In the genomic region with DNA sequence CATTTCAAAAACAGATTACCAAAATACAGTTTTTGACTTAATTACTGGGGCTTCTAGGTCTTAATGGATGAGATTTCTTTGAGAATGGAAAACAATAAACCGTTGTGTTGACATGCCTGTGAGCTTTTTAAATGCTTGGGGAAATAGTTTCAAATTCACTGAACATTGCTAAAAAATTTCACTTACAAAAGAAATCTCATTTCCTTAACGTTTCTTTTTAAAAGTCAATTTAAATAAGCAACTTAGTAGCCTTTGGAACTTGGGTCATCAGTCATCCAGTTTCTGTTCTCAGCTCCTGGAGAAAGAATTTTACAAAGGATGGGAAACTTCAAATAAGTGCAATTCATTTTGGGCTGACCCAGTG, we compare ENCODE assay signal across 8 cellular contexts. TPM values are rescaled to one million over a fixed set of nuclear protein-coding genes. Genes with fewer than 3 reads are reported as not detected.
DNase-seq lines count a peak whose midpoint lies in the region; ATAC-seq, FAIRE-seq and TF ChIP-seq lines count a peak whose summit lies in the region.

No MANE protein-coding gene starts in this region.

- TF ChIP-seq CTCF in GM12878 (IDR thresholded peaks at IDR 0.05 in 2 of 3, conservative IDR thresholded peaks at IDR 0.05 in 1 of 3; ENCODE audit: control insufficient read depth in 2 of 3, extremely low read depth in 1 of 3, insufficient read depth in 1 of 3, low read depth in 3 of 3, low read length in 3 of 3) (no peak), tibial nerve (IDR thresholded peaks at IDR 0.05) (no peak)

- RAD21 ChIA-PET in GM12878 (lab: Charles Lee; ENCODE audit: unreplicated experiment), result no interaction called here

- SMC1A ChIA-PET in GM12878 (lab: Charles Lee; ENCODE audit: uncharacterized antibody, unreplicated experiment), result interaction anchor here (0.7 to 1.9 kb wide), 3 partner anchors 10 to 29 kb away, joined by 3 to 6 read pairs (median 3); no protein-coding TSS in a partner anchor

- no TSS peak for BruUV-seq in GM12878 (replicated peaks; lab: Mats Ljungman, UMichigan)

- peak overlapping the region; percentile 100 for H3K27ac Mint-ChIP-seq in activated naive CD4-positive, alpha-beta T cell treated with anti-CD3 and anti-CD28 coated beads for 36 hours
- peak overlapping the region; percentile 99 for H3K27ac Mint-ChIP-seq in memory B cell

- H3K4me3 ChIP-seq in GM12878 (peak overlapping the region; percentile 98), tibial nerve (peak overlapping the region in 3 of 4 donors; percentile 77 to 98 (median 83))

- no peak for DNase-seq in activated naive CD4-positive, alpha-beta T cell treated with anti-CD3 and anti-CD28 coated beads for 36 hours
- no peak for DNase-seq in activated naive CD4-positive, alpha-beta T cell treated with anti-CD3 and anti-CD28 coated beads, Interleukin-2, amount 50 U/mL, for 16 hours
- DNase-seq in GM12878 (ENCODE audit: low read depth, low spot score), result no peak
- DNase-seq in memory B cell (ENCODE audit: low spot score in 2 of 2), result no peak
- DNase-seq in tibial nerve (ENCODE audit: low spot score in 2 of 2), result no peak
- DNase-seq in urothelium cell line (ENCODE audit: low spot score), result no peak
- DNase-seq in central memory CD4-positive, alpha-beta T cell, result no peak

- H3K4me3 Mint-ChIP-seq in activated naive CD4-positive, alpha-beta T cell treated with anti-CD3 and anti-CD28 coated beads for 36 hours, result peak overlapping the region; percentile 99
- H3K4me3 Mint-ChIP-seq in memory B cell, result peak overlapping the region; percentile 95

- H3K9me3 ChIP-seq in GM12878 (replicated peaks; ENCODE audit: control insufficient read depth, insufficient read depth, low read length) (no peaks in the 10 kb centered on the region), tibial nerve (no peaks in the 10 kb centered on the region)

- H3K27me3 ChIP-seq in GM12878 (replicated peaks in 1 of 2; ENCODE audit: control insufficient read depth in 2 of 2, insufficient read depth in 2 of 2, low read length in 1 of 2) (no peaks in the 10 kb centered on the region), tibial nerve (no peaks in the 10 kb centered on the region)

- TF ChIP-seq EP300 in GM12878 (IDR thresholded peaks at IDR 0.05; ENCODE audit: borderline replicate concordance in 1 of 2, control insufficient read depth in 1 of 2, low read depth in 2 of 2, low read length in 2 of 2) (no peak), tibial nerve (IDR thresholded peaks at IDR 0.05) (no peak)

- CTCF ChIA-PET in activated naive CD4-positive, alpha-beta T cell treated with anti-CD3 and anti-CD28 coated beads for 36 hours (lab: Charles Lee), result no interaction called here
- CTCF ChIA-PET in GM12878 (lab: Yijun Ruan, JAX), result interaction anchor here (0.7 kb wide), 1 partner anchor 13 kb away, joined by 4 read pairs; no protein-coding TSS in a partner anchor

- peaks cover 11% of the 10 kb centered on the region for H3K4me1 ChIP-seq in GM12878 (ENCODE audit: control insufficient read depth, insufficient read depth, low read length)
- H3K4me1 ChIP-seq in tibial nerve, result peaks cover 0 to 70% (median 49%) of the 10 kb centered on the region in 4 donors

- peaks cover 0 to 7% of the 10 kb centered on the region in 2 experiments; a peak in 2 of 4 replicates for H3K36me3 ChIP-seq in GM12878 (ENCODE audit: control insufficient read depth in 2 of 2, insufficient read depth in 2 of 2, low read length in 1 of 2)
- H3K36me3 ChIP-seq in tibial nerve, result no peaks in the 10 kb centered on the region

- POLR2A ChIA-PET in GM12878 (lab: Charles Lee), result no interaction called here

- no peaks in the 10 kb centered on the region for H3K9me3 Mint-ChIP-seq in activated naive CD4-positive, alpha-beta T cell treated with anti-CD3 and anti-CD28 coated beads for 36 hours
- H3K9me3 Mint-ChIP-seq in memory B cell, result no peaks in the 10 kb centered on the region

- ATAC-seq in GM12878 (no peak), memory B cell (ENCODE audit: low read depth) (no peak), GM18867 (IDR thresholded peaks at IDR 0.05; ENCODE audit: unreplicated experiment) (no peak)

- peaks cover 58% of the 10 kb centered on the region for H3K4me1 Mint-ChIP-seq in activated naive CD4-positive, alpha-beta T cell treated with anti-CD3 and anti-CD28 coated beads for 36 hours (ENCODE audit: low read depth)
- peaks cover 40% of the 10 kb centered on the region for H3K4me1 Mint-ChIP-seq in memory B cell

- no peaks in the 10 kb centered on the region for H3K27me3 Mint-ChIP-seq in activated naive CD4-positive, alpha-beta T cell treated with anti-CD3 and anti-CD28 coated beads for 36 hours (ENCODE audit: low read depth)
- no peaks in the 10 kb centered on the region for H3K27me3 Mint-ChIP-seq in memory B cell

- no peak for TF ChIP-seq RAD21 in GM12878 (IDR thresholded peaks at IDR 0.05; ENCODE audit: insufficient read depth, low read depth, low read length)

- no peak for FAIRE-seq in GM12878 (lab: Jason Lieb, UNC)
- no peak for FAIRE-seq in urothelium cell line (lab: Jason Lieb, UNC)

- H3K27ac ChIP-seq in GM12878 (ENCODE audit: control insufficient read depth, insufficient read depth), result peak overlapping the region; percentile 99
- peak overlapping the region; percentile 100 for H3K27ac ChIP-seq in tibial nerve

- H2AFZ ChIP-seq in GM12878 (ENCODE audit: control insufficient read depth, low read depth, low read length), result no peak overlapping the region

- peaks cover 85% of the 10 kb centered on the region for H3K79me2 ChIP-seq in GM12878 (ENCODE audit: control insufficient read depth, insufficient read depth, low read length)

- in situ Hi-C loops in GM12878 (cut with MboI), result no loop called here

- WGBS in GM12878 (ENCODE audit: insufficient coverage, insufficient replicate concordance, low lambda C conversion rate, missing lambda C conversion rate), result 6% methylated on average over 2 of the region's 2 CpGs
- WGBS in tibial nerve, 2 donors, result 6 to 9% methylated on average over 2 of the region's 2 CpGs

- H3K9ac ChIP-seq in GM12878 (ENCODE audit: control insufficient read depth, insufficient read depth, low read length), result peak overlapping the region; percentile 100

- TF ChIP-seq POLR2A in GM12878 (IDR thresholded peaks at IDR 0.05; ENCODE audit: low read depth, low read length) (no peak), tibial nerve (IDR thresholded peaks at IDR 0.05) (no peak)

- H3K36me3 Mint-ChIP-seq in activated naive CD4-positive, alpha-beta T cell treated with anti-CD3 and anti-CD28 coated beads for 36 hours (ENCODE audit: low read depth), result peaks cover 48% of the 10 kb centered on the region
- H3K36me3 Mint-ChIP-seq in memory B cell, result peaks cover 18% of the 10 kb centered on the region

- peak overlapping the region; percentile 77 for H3K4me2 ChIP-seq in GM12878 (ENCODE audit: control insufficient read depth, insufficient read depth)

- intact Hi-C loops in activated naive CD4-positive, alpha-beta T cell treated with anti-CD3 and anti-CD28 coated beads for 36 hours (cut with micrococcal nuclease), result no loop called here
- intact Hi-C loops in GM12878 (cut with micrococcal nuclease; ENCODE audit: unreplicated experiment), result no loop called here

- no peaks in the 10 kb centered on the region for H4K20me1 ChIP-seq in GM12878 (ENCODE audit: control insufficient read depth, insufficient read depth)

TF ChIP-seq in GM12878, 131 proteins besides CTCF, POLR2A, EP300 and RAD21:
- no peak for TF ChIP-seq POLR2AphosphoS5 (IDR thresholded peaks at IDR 0.05; ENCODE audit: low read length)
- TF ChIP-seq RB1 (IDR thresholded peaks at IDR 0.05; ENCODE audit: borderline replicate concordance), result no peak
- 0 out of 2 replicates have a peak, but pooled peaks have one; percentile 2 for TF ChIP-seq BACH1 (IDR thresholded peaks at IDR 0.05; ENCODE audit: borderline replicate concordance)
TF ChIP-seq in GM12878: peak in this region for 1.

RNA-seq across cellular contexts. Expression of a gene that starts 4.4 kb away (rescaled TPM):
- 10 to 100 TPM; 46.0 to 48.8 TPM for total RNA-seq in activated naive CD4-positive, alpha-beta T cell treated with anti-CD3 and anti-CD28 coated beads for 36 hours
- 24.4 and 25.1 TPM in 2 replicates for total RNA-seq in GM12878 (2013; cell fraction: nucleolus; rRNA removed)
- total RNA-seq in GM12878 (2014; rRNA removed) (16.3 and 19.0 TPM in 2 replicates), GM12878 (2014; rRNA removed; fragmentation: Illumina TruSeq; extraction: Trizol) (16.8 and 17.2 TPM in 2 replicates), GM12878 (2021) (78.1 and 86.3 TPM in 2 replicates), tibial nerve (10 to 100 TPM; 25.5 to 40.4 (median 34.2) TPM)
- polyA plus RNA-seq in GM12878 (2011; ENCODE audit: low read depth), result 12.3 TPM
- polyA plus RNA-seq in GM12878 (2011; rRNA removed) (5.1 TPM in 2 replicates), GM12878 (2014; fragmentation: Illumina TruSeq; extraction: Trizol) (29.8 and 38.8 TPM in 2 replicates), GM12878 (2014; fragmentation: Nextera tagmentation; extraction: Ambion mirVana) (1 to 10 TPM; 5.8 to 9.3 TPM), GM12878 (2014; rRNA removed) (18.4 and 23.0 TPM in 2 replicates), GM12878 (2016; fragmentation: Nextera tagmentation; extraction: Ambion mirVana) (10 to 100 TPM; 12.9 to 13.8 TPM)
- polyA plus RNA-seq in GM12878 (2011; cell fraction: cytosol; rRNA removed), result 3.9 and 4.1 TPM in 2 replicates
- 14.1 and 21.0 TPM in 2 replicates for polyA plus RNA-seq in GM12878 (2011; cell fraction: nucleus; rRNA removed)
- polyA plus RNA-seq in GM12878 (2012), result 18.5 and 26.0 TPM in 2 replicates
- 9.9 and 12.6 TPM in 2 replicates for polyA minus RNA-seq in GM12878 (2011; rRNA and poly(A)+ RNA removed)
- polyA minus RNA-seq in GM12878 (2011; cell fraction: cytosol; rRNA and poly(A)+ RNA removed), result 10.0 and 13.8 TPM in 2 replicates
- polyA minus RNA-seq in GM12878 (2011; cell fraction: nucleus; rRNA and poly(A)+ RNA removed), result 5.4 and 9.7 TPM in 2 replicates

RNA-seq across cellular contexts. Expression of a gene that starts 21.5 kb away (rescaled TPM):
- 100 to 1,000 TPM; 160 to 161 TPM for total RNA-seq in activated naive CD4-positive, alpha-beta T cell treated with anti-CD3 and anti-CD28 coated beads for 36 hours
- total RNA-seq in GM12878 (2013; cell fraction: nucleolus; rRNA removed), result 53.9 and 56.9 TPM in 2 replicates
- total RNA-seq in GM12878 (2014; rRNA removed) (136 and 148 TPM in 2 replicates), GM12878 (2014; rRNA removed; fragmentation: Illumina TruSeq; extraction: Trizol) (141 and 150 TPM in 2 replicates), GM12878 (2021) (143 and 146 TPM in 2 replicates), tibial nerve (10 to 100 TPM; 37.9 to 66.9 (median 50.8) TPM)
- polyA plus RNA-seq in GM12878 (2011; ENCODE audit: low read depth), result 73.1 TPM
- polyA plus RNA-seq in GM12878 (2011; rRNA removed) (136 and 184 TPM in 2 replicates), GM12878 (2014; fragmentation: Illumina TruSeq; extraction: Trizol) (191 and 244 TPM in 2 replicates), GM12878 (2014; fragmentation: Nextera tagmentation; extraction: Ambion mirVana) (10 to 100 TPM; 62.0 to 90.0 TPM), GM12878 (2014; rRNA removed) (167 and 180 TPM in 2 replicates), GM12878 (2016; fragmentation: Nextera tagmentation; extraction: Ambion mirVana) (100 to 1,000 TPM; 230 to 246 TPM)
- polyA plus RNA-seq in GM12878 (2011; cell fraction: cytosol; rRNA removed), result 131 and 137 TPM in 2 replicates
- 56.9 and 73.1 TPM in 2 replicates for polyA plus RNA-seq in GM12878 (2011; cell fraction: nucleus; rRNA removed)
- polyA plus RNA-seq in GM12878 (2012), result 81.5 and 82.4 TPM in 2 replicates
- polyA minus RNA-seq in GM12878 (2011; rRNA and poly(A)+ RNA removed), result 63.4 and 92.7 TPM in 2 replicates
- polyA minus RNA-seq in GM12878 (2011; cell fraction: cytosol; rRNA and poly(A)+ RNA removed), result 24.5 and 33.5 TPM in 2 replicates
- 8.8 and 14.9 TPM in 2 replicates for polyA minus RNA-seq in GM12878 (2011; cell fraction: nucleus; rRNA and poly(A)+ RNA removed)
